15 cellular contexts compared by ENCODE assay signal in genomic region chr6:9527679-9528286, GRCh38.
A peak's percentile ranks its signal among the peaks of the same experiment; 100 is the strongest.
DNase-seq lines count a peak whose midpoint lies in the region; ATAC-seq and TF ChIP-seq lines count a peak whose summit lies in the region.
"Had no signal": no experiment of that assay in that cellular context is flagged by ENCODE, and none has a peak within 500 bp of the region (broad histone marks: within the 10 kb centered on the region; RNA-seq: fewer than 3 reads in every experiment).

No MANE protein-coding gene starts in this region.

- H3K27ac ChIP-seq in HCT116 (ENCODE audit: low read depth, low read length), result no peak overlapping the region
- H3K27ac ChIP-seq: parathyroid adenoma had no signal

- H3K4me3 ChIP-seq in HCT116 (replicated peaks in 1 of 2; ENCODE audit: low read depth in 1 of 2, low read length in 2 of 2) (no peak overlapping the region), adipocyte (ENCODE audit: low read length) (no peak overlapping the region)

- H3K4me1 ChIP-seq in HCT116 (ENCODE audit: control insufficient read depth in 1 of 2, insufficient read depth in 2 of 2, low read length in 2 of 2) (peaks cover 0 to 12% of the 10 kb centered on the region in 2 experiments; a peak in 2 of 4 replicates), adipocyte (ENCODE audit: control insufficient read depth, insufficient read depth, low read length) (peaks cover 9% of the 10 kb centered on the region)
- H3K4me1 ChIP-seq: parathyroid adenoma had no signal

- H4K20me1 ChIP-seq in HCT116 (ENCODE audit: insufficient read depth), result no peaks in the 10 kb centered on the region

- DNase-seq in HCT116 (ENCODE audit: low read depth, low spot score), result no peak
- peak; percentile 58 for DNase-seq in NCI-H146 (lab: John Stamatoyannopoulos, UW)
- DNase-seq in adipocyte (ENCODE audit: low read depth), result peak; percentile 15
- DNase-seq in iris pigment epithelial cell (ENCODE audit: low read depth), result peak; percentile 58
- DNase-seq in 8988T, result no peak
- no peak for DNase-seq in stimulated activated CD4-positive, alpha-beta T cell treated with anti-CD3 and anti-CD28 coated beads, Interleukin-15, amount 100 ng/mL, for 24 hours
- DNase-seq: amniotic stem cell; HCEC 1CT; NCI-H1092; NCI-H226; stimulated activated CD4-positive, alpha-beta T cell treated with anti-CD3 and anti-CD28 coated beads, Interleukin-4, amount 100 ng/mL, for 24 hours; T-helper 1 cell had no signal

- TF ChIP-seq CTCF in HCT116 (IDR thresholded peaks at IDR 0.05 in 2 of 3, conservative IDR thresholded peaks at IDR 0.05 in 1 of 3; ENCODE audit: borderline replicate concordance in 1 of 3, insufficient read depth in 1 of 3, low read depth in 2 of 3, low read length in 2 of 3), result no peak

- H3K9me2 ChIP-seq in HCT116 (ENCODE audit: insufficient read depth), result no peaks in the 10 kb centered on the region

- intact Hi-C loops in HCT116 (cut with micrococcal nuclease), result loop anchor here (10.0 kb wide), 1 partner anchor 543 kb away; no protein-coding TSS in a partner anchor

- RAD21 ChIA-PET in HCT116 (lab: Charles Lee; ENCODE audit: low non-redundant PET in 1 of 2, low total read pairs in 2 of 2, uncharacterized antibody in 2 of 2, unreplicated experiment in 2 of 2), result no interaction called here

- H3K27me3 ChIP-seq in HCT116 (ENCODE audit: insufficient read depth, low read length) (no peaks in the 10 kb centered on the region), adipocyte (replicated peaks; ENCODE audit: control insufficient read depth, insufficient read depth, low read length) (no peaks in the 10 kb centered on the region)

- no peak for TF ChIP-seq POLR2A in HCT116 (IDR thresholded peaks at IDR 0.05; ENCODE audit: borderline replicate concordance, extremely low read depth, insufficient read depth, insufficient read length)

- TF ChIP-seq RAD21 in HCT116 (IDR thresholded peaks at IDR 0.05; ENCODE audit: low read depth), result no peak

- H2AFZ ChIP-seq in HCT116 (ENCODE audit: low read depth, low read length, poor library complexity, severe bottlenecking), result no peak overlapping the region
- H2AFZ ChIP-seq: parathyroid adenoma had no signal

- no TSS peak for BruUV-seq in HCT116 (replicated peaks; lab: Mats Ljungman, UMichigan)

- no peaks in the 10 kb centered on the region for H3K79me2 ChIP-seq in HCT116 (ENCODE audit: insufficient read depth, low read length)
- H3K79me2 ChIP-seq: parathyroid adenoma had no signal

- no peak overlapping the region for H3K4me2 ChIP-seq in HCT116 (ENCODE audit: low read length)

- H3K9ac ChIP-seq in HCT116 (ENCODE audit: low read length) (no peak overlapping the region), adipocyte (ENCODE audit: low read length) (no peak overlapping the region)
- H3K9ac ChIP-seq: parathyroid adenoma had no signal

- POLR2A ChIA-PET in HCT116 (lab: Charles Lee), result interaction anchor here (0.5 kb wide), 1 partner anchor 627 kb away, joined by 3 read pairs; no protein-coding TSS in a partner anchor

- H3K36me3 ChIP-seq in HCT116 (ENCODE audit: control insufficient read depth in 1 of 2, insufficient read depth in 2 of 2, low read length in 2 of 2) (no peaks in the 10 kb centered on the region), adipocyte (ENCODE audit: control insufficient read depth, insufficient read depth, low read length, severe bottlenecking) (no peaks in the 10 kb centered on the region)

- ATAC-seq in HCT116 (no peak), GM19397 (IDR thresholded peaks at IDR 0.05; ENCODE audit: unreplicated experiment) (no peak)
- ATAC-seq: WTC11 had no signal

- CTCF ChIA-PET in HCT116 (lab: Charles Lee), result no interaction called here

- H3K9me3 ChIP-seq in HCT116 (ENCODE audit: control insufficient read depth in 1 of 2, insufficient read depth in 1 of 2, low read depth in 1 of 2, low read length in 2 of 2) (no peaks in the 10 kb centered on the region), adipocyte (ENCODE audit: control insufficient read depth, low read length) (no peaks in the 10 kb centered on the region)

TF ChIP-seq in HCT116, 20 proteins besides CTCF, POLR2A, EP300 and RAD21:
- TF ChIP-seq ATF3 (IDR thresholded peaks at IDR 0.05), result no peak
- TF ChIP-seq CEBPB (IDR thresholded peaks at IDR 0.05; ENCODE audit: low read depth), result peak; percentile 79

Comparison
In these comparisons a context has a peak if more than half of its experiments do, and no peak if none do; other contexts are left out.
1. DNase-seq: peak in NCI-H146 (single experiment), adipocyte (single experiment) and iris pigment epithelial cell (single experiment); none in HCT116 (single experiment), 8988T (single experiment) and stimulated activated CD4-positive, alpha-beta T cell treated with anti-CD3 and anti-CD28 coated beads, Interleukin-15, amount 100 ng/mL, for 24 hours (single experiment).